Comparison of ENCODE assay signal across 8 cellular contexts in genomic region chr17:42154514-42154883, GRCh38. TPM values are rescaled to one million over a fixed set of nuclear protein-coding genes. Genes with fewer than 3 reads are reported as not detected.
A peak's percentile ranks its signal among the peaks of the same experiment; 100 is the strongest.
DNase-seq lines count a peak whose midpoint lies in the region; ATAC-seq and TF ChIP-seq lines count a peak whose summit lies in the region.

No MANE protein-coding gene starts in this region.

- peak overlapping the region; percentile 100 for H3K4me3 ChIP-seq in kidney epithelial cell (ENCODE audit: low read depth, low read length)
- peak overlapping the region; percentile 65 to 91 (median 86) for H3K4me3 ChIP-seq in thyroid gland (replicated peaks in 1 of 3)

- H3K36me3 Mint-ChIP-seq in activated CD4-positive, alpha-beta T cell treated with anti-CD3 and anti-CD28 coated beads for 36 hours (ENCODE audit: low read depth), result peaks cover 5% of the 10 kb centered on the region
- peaks cover 6% of the 10 kb centered on the region for H3K36me3 Mint-ChIP-seq in activated naive CD8-positive, alpha-beta T cell treated with anti-CD3 and anti-CD28 coated beads, Interleukin-2, amount 10 ng/mL, durations not matched to agents 7 days and 5 days

- no peaks in the 10 kb centered on the region for H3K9me3 ChIP-seq in thyroid gland

- CTCF ChIA-PET in activated CD4-positive, alpha-beta T cell treated with anti-CD3 and anti-CD28 coated beads for 36 hours (lab: Charles Lee), result interaction anchor here (0.7 to 1.1 kb wide), 4 partner anchors 27 to 224 kb away, joined by 3 to 4 read pairs (median 4); partner anchors contain the start of gene ODAD4

- H3K36me3 ChIP-seq in kidney epithelial cell (ENCODE audit: control insufficient read depth, insufficient read depth, low read length), result no peaks in the 10 kb centered on the region
- H3K36me3 ChIP-seq in thyroid gland, result no peaks in the 10 kb centered on the region

- WGBS in thyroid gland, 2 donors, result 0% methylated on average over 5 to 7 of the region's 12 CpGs

- no peaks in the 10 kb centered on the region for H3K9me3 Mint-ChIP-seq in activated CD4-positive, alpha-beta T cell treated with anti-CD3 and anti-CD28 coated beads for 36 hours (ENCODE audit: low read depth)
- H3K9me3 Mint-ChIP-seq in activated naive CD8-positive, alpha-beta T cell treated with anti-CD3 and anti-CD28 coated beads, Interleukin-2, amount 10 ng/mL, durations not matched to agents 7 days and 5 days, result no peaks in the 10 kb centered on the region

- DNase-seq in activated CD4-positive, alpha-beta T cell treated with anti-CD3 and anti-CD28 coated beads for 36 hours, result no peak
- no peak for DNase-seq in activated CD4-positive, alpha-beta T cell treated with anti-CD3 and anti-CD28 coated beads for 48 hours
- no peak for DNase-seq in activated naive CD8-positive, alpha-beta T cell treated with anti-CD3 and anti-CD28 coated beads, Interleukin-2, amount 10 ng/mL, durations not matched to agents 7 days and 5 days
- DNase-seq in kidney epithelial cell (ENCODE audit: low read depth) (no peak), thyroid gland (no peak), NCI-H1092 (lab: John Stamatoyannopoulos, UW) (no peak), dedifferentiated amniotic fluid mesenchymal stem cell (ENCODE audit: extremely low spot score) (no peak)

- H3K4me1 Mint-ChIP-seq in activated CD4-positive, alpha-beta T cell treated with anti-CD3 and anti-CD28 coated beads for 36 hours, result peaks cover 31% of the 10 kb centered on the region
- H3K4me1 Mint-ChIP-seq in activated naive CD8-positive, alpha-beta T cell treated with anti-CD3 and anti-CD28 coated beads, Interleukin-2, amount 10 ng/mL, durations not matched to agents 7 days and 5 days, result peaks cover 24% of the 10 kb centered on the region

- H3K27ac Mint-ChIP-seq in activated CD4-positive, alpha-beta T cell treated with anti-CD3 and anti-CD28 coated beads for 36 hours, result peak overlapping the region; percentile 93
- H3K27ac Mint-ChIP-seq in activated naive CD8-positive, alpha-beta T cell treated with anti-CD3 and anti-CD28 coated beads, Interleukin-2, amount 10 ng/mL, durations not matched to agents 7 days and 5 days, result peak overlapping the region; percentile 91

- peak overlapping the region; percentile 97 for H3K4me3 Mint-ChIP-seq in activated CD4-positive, alpha-beta T cell treated with anti-CD3 and anti-CD28 coated beads for 36 hours
- H3K4me3 Mint-ChIP-seq in activated naive CD8-positive, alpha-beta T cell treated with anti-CD3 and anti-CD28 coated beads, Interleukin-2, amount 10 ng/mL, durations not matched to agents 7 days and 5 days, result peak overlapping the region; percentile 96

- peaks cover 24 to 32% of the 10 kb centered on the region in 2 donors for H3K4me1 ChIP-seq in thyroid gland

- POLR2A ChIA-PET in activated CD4-positive, alpha-beta T cell treated with anti-CD3 and anti-CD28 coated beads for 36 hours (lab: Charles Lee), result interaction anchor here (0.7 kb wide), 1 partner anchor 10 kb away, joined by 4 read pairs; no protein-coding TSS in a partner anchor
- POLR2A ChIA-PET in activated naive CD8-positive, alpha-beta T cell treated with anti-CD3 and anti-CD28 coated beads, Interleukin-2, amount 10 ng/mL, durations not matched to agents 7 days and 5 days (lab: Charles Lee), result interaction anchor here (0.7 to 1.8 kb wide), 7 partner anchors 14 to 466 kb away, joined by 3 to 7 read pairs (median 4); partner anchors contain the start of genes DHX58, EIF1 and KCNH4

- no peaks in the 10 kb centered on the region for H3K27me3 ChIP-seq in kidney epithelial cell (ENCODE audit: control insufficient read depth, insufficient read depth, low read length)
- no peaks in the 10 kb centered on the region for H3K27me3 ChIP-seq in thyroid gland

- ATAC-seq in activated CD4-positive, alpha-beta T cell treated with anti-CD3 and anti-CD28 coated beads for 36 hours, result no peak
- ATAC-seq in activated naive CD8-positive, alpha-beta T cell treated with anti-CD3 and anti-CD28 coated beads, Interleukin-2, amount 10 ng/mL, durations not matched to agents 7 days and 5 days (ENCODE audit: low read depth), result no peak
- ATAC-seq in HG03439 (IDR thresholded peaks at IDR 0.05; ENCODE audit: unreplicated experiment), result no peak

- intact Hi-C loops in activated CD4-positive, alpha-beta T cell treated with anti-CD3 and anti-CD28 coated beads for 36 hours (cut with DNase I, micrococcal nuclease), result loop anchor here (2.0 kb wide), 1 partner anchor 42 kb away; the partner anchor contains the start of gene DHX58 (in 2 of the 2)
- intact Hi-C loops in thyroid gland (cut with DNase I), result loop anchor here (10.0 kb wide), 1 partner anchor 50 kb away; no protein-coding TSS in a partner anchor

- TF ChIP-seq CTCF in kidney epithelial cell (IDR thresholded peaks at IDR 0.05; ENCODE audit: insufficient read depth, low read length, poor library complexity, severe bottlenecking), result no peak
- no peak for TF ChIP-seq CTCF in thyroid gland (IDR thresholded peaks at IDR 0.05)

- TF ChIP-seq POLR2A in thyroid gland (IDR thresholded peaks at IDR 0.05), result no peak

- peak overlapping the region; percentile 47 to 68 (median 57) for H3K27ac ChIP-seq in thyroid gland

- H3K27me3 Mint-ChIP-seq in activated CD4-positive, alpha-beta T cell treated with anti-CD3 and anti-CD28 coated beads for 36 hours, result no peaks in the 10 kb centered on the region
- H3K27me3 Mint-ChIP-seq in activated naive CD8-positive, alpha-beta T cell treated with anti-CD3 and anti-CD28 coated beads, Interleukin-2, amount 10 ng/mL, durations not matched to agents 7 days and 5 days, result no peaks in the 10 kb centered on the region

RNA-seq across cellular contexts. Expression of gene RAB5C, which starts 0.3 kb away (rescaled TPM):
- 10 to 100 TPM; 32.0 to 47.3 TPM for total RNA-seq in activated CD4-positive, alpha-beta T cell treated with anti-CD3 and anti-CD28 coated beads for 36 hours
- total RNA-seq in activated naive CD8-positive, alpha-beta T cell treated with anti-CD3 and anti-CD28 coated beads, Interleukin-2, amount 10 ng/mL, durations not matched to agents 7 days and 5 days, result 10 to 100 TPM; 86.7 to 90.5 TPM
- 142 and 195 TPM in 2 replicates for total RNA-seq in kidney epithelial cell
- 100 to 1,000 TPM; 116 to 208 (median 147) TPM for total RNA-seq in thyroid gland

RNA-seq across cellular contexts. Expression of gene KCNH4, which starts 26.4 kb away (rescaled TPM):
- under 1 TPM; 0.43 to 0.53 TPM for total RNA-seq in activated CD4-positive, alpha-beta T cell treated with anti-CD3 and anti-CD28 coated beads for 36 hours
- total RNA-seq in activated naive CD8-positive, alpha-beta T cell treated with anti-CD3 and anti-CD28 coated beads, Interleukin-2, amount 10 ng/mL, durations not matched to agents 7 days and 5 days, result under 1 TPM in 1 of 2 experiments, not detected in 1; 0.09 TPM
- total RNA-seq in kidney epithelial cell (0.14 TPM in 1 of 2 replicates, not detected in the other), thyroid gland (not detected)

RNA-seq across cellular contexts. Expression of gene HCRT, which starts 30.8 kb away (rescaled TPM):
- not detected for total RNA-seq in activated CD4-positive, alpha-beta T cell treated with anti-CD3 and anti-CD28 coated beads for 36 hours
- not detected for total RNA-seq in activated naive CD8-positive, alpha-beta T cell treated with anti-CD3 and anti-CD28 coated beads, Interleukin-2, amount 10 ng/mL, durations not matched to agents 7 days and 5 days
- total RNA-seq in kidney epithelial cell (not detected in 2 replicates), thyroid gland (not detected)

RNA-seq across cellular contexts. Expression of gene HSPB9, which starts 31.9 kb away (rescaled TPM):
- under 1 TPM; 0.09 to 0.11 TPM for total RNA-seq in activated CD4-positive, alpha-beta T cell treated with anti-CD3 and anti-CD28 coated beads for 36 hours
- under 1 TPM; 0.31 to 0.36 TPM for total RNA-seq in activated naive CD8-positive, alpha-beta T cell treated with anti-CD3 and anti-CD28 coated beads, Interleukin-2, amount 10 ng/mL, durations not matched to agents 7 days and 5 days
- total RNA-seq in kidney epithelial cell (not detected in 2 replicates), thyroid gland (under 1 TPM in 1 of 4 donors, not detected in 3; 0.33 TPM)

RNA-seq across cellular contexts. Expression of gene KAT2A, which starts 33.3 kb away (rescaled TPM):
- total RNA-seq in activated CD4-positive, alpha-beta T cell treated with anti-CD3 and anti-CD28 coated beads for 36 hours, result 10 to 100 TPM; 46.2 to 54.8 TPM
- 10 to 100 TPM; 45.1 to 46.9 TPM for total RNA-seq in activated naive CD8-positive, alpha-beta T cell treated with anti-CD3 and anti-CD28 coated beads, Interleukin-2, amount 10 ng/mL, durations not matched to agents 7 days and 5 days
- 22.2 and 32.4 TPM in 2 replicates for total RNA-seq in kidney epithelial cell
- total RNA-seq in thyroid gland, result 10 to 100 TPM; 14.2 to 37.9 (median 23.3) TPM
